In genomic region chr18:37578886-37579513, GRCh38 we compare ENCODE assay signal across 9 cellular contexts. TPM values are rescaled to one million over a fixed set of nuclear protein-coding genes. Genes with fewer than 3 reads are reported as not detected.
DNase-seq lines count a peak whose midpoint lies in the region; ATAC-seq and TF ChIP-seq lines count a peak whose summit lies in the region.
"Had no signal": no experiment of that assay in that cellular context is flagged by ENCODE, and none has a peak within 500 bp of the region (broad histone marks: within the 10 kb centered on the region; RNA-seq: fewer than 3 reads in every experiment).

No MANE protein-coding gene starts in this region.

- DNase-seq in activated CD4-positive, alpha-beta T cell treated with anti-CD3 and anti-CD28 coated beads for 48 hours, result peak; percentile 17
- no peak for DNase-seq in activated CD4-positive, alpha-beta T cell treated with anti-CD3 and anti-CD28 coated beads for 4 hours
- DNase-seq in RPMI8226 (peak; percentile 48), islet precursor cell (peak; percentile 48), NCI-H187 treated with DMSO at 0.1 percent for 48 hours (lab: John Stamatoyannopoulos, UW) (no peak), omental fat pad (ENCODE audit: low spot score) (no peak)
- DNase-seq: naive B cell had no signal

- no peak for TF ChIP-seq CTCF in omental fat pad (IDR thresholded peaks at IDR 0.05)

- ATAC-seq in HG03280 (IDR thresholded peaks at IDR 0.05; ENCODE audit: unreplicated experiment) (peak; percentile 64), omental fat pad (ENCODE audit: low FRiP score) (no peak), HG02870 (IDR thresholded peaks at IDR 0.05; ENCODE audit: unreplicated experiment) (no peak)

RNA-seq across cellular contexts. Expression of gene CELF4, which starts 13.4 kb away (rescaled TPM):
- under 1 TPM in 2 of 4 donors, not detected in 2; 0.37 to 0.47 TPM for total RNA-seq in omental fat pad

Comparison
In these comparisons a context has a peak if more than half of its experiments do, and no peak if none do; other contexts are left out.
1. DNase-seq: peak in activated CD4-positive, alpha-beta T cell treated with anti-CD3 and anti-CD28 coated beads for 48 hours (single experiment), RPMI8226 (single experiment) and islet precursor cell (single experiment); none in activated CD4-positive, alpha-beta T cell treated with anti-CD3 and anti-CD28 coated beads for 4 hours (0 of 2), NCI-H187 treated with DMSO at 0.1 percent for 48 hours (single experiment) and omental fat pad (single experiment).